11 cellular contexts compared by ENCODE assay signal in genomic region chr14:98458702-98459101, GRCh38.
"Had no signal": no experiment of that assay in that cellular context is flagged by ENCODE, and none has a peak within 500 bp of the region (broad histone marks: within the 10 kb centered on the region; RNA-seq: fewer than 3 reads in every experiment).

No MANE protein-coding gene starts in this region.

- H3K9ac ChIP-seq: GM23248 had no signal

- H3K4me3 Mint-ChIP-seq: GM23338, H9, HFFc6 had no signal

- H3K27ac Mint-ChIP-seq: GM23338, H9, HFFc6 had no signal

- ATAC-seq: GM23338, HCT116 had no signal

- H3K4me1 ChIP-seq: HAP-1 had no signal

- DNase-seq: GM23248, GOT3, H7, H9, HCEC 1CT, HFFc6 had no signal

- H3K27ac ChIP-seq: GM23248 had no signal

- H3K4me2 ChIP-seq: GM23338 had no signal

- H3K9me3 ChIP-seq: HAP-1 had no signal

- FAIRE-seq: H1, H54 had no signal

- H3K4me3 ChIP-seq: GM23248, GM23338, HAP-1 had no signal

- H2AFZ ChIP-seq: GM23248, GM23338 had no signal

- H3K36me3 ChIP-seq: HAP-1 had no signal
